Comparison of ENCODE assay signal across 1 cellular context in genomic region chr1:3290915-3291314, GRCh38.
TF ChIP-seq lines count a peak whose summit lies in the region.

No MANE protein-coding gene starts in this region.

TF ChIP-seq in HepG2, 621 proteins besides CTCF, POLR2A, EP300 and RAD21 (continued from another document):
- TF ChIP-seq ZUFSP (CRISPR knock-in tag; IDR thresholded peaks at IDR 0.05; ENCODE audit: borderline replicate concordance): no peak
- no peak for TF ChIP-seq FOXK2 (IDR thresholded peaks at IDR 0.05)
